Comparison of ENCODE assay signal across 27 cellular contexts in the genomic region with DNA sequence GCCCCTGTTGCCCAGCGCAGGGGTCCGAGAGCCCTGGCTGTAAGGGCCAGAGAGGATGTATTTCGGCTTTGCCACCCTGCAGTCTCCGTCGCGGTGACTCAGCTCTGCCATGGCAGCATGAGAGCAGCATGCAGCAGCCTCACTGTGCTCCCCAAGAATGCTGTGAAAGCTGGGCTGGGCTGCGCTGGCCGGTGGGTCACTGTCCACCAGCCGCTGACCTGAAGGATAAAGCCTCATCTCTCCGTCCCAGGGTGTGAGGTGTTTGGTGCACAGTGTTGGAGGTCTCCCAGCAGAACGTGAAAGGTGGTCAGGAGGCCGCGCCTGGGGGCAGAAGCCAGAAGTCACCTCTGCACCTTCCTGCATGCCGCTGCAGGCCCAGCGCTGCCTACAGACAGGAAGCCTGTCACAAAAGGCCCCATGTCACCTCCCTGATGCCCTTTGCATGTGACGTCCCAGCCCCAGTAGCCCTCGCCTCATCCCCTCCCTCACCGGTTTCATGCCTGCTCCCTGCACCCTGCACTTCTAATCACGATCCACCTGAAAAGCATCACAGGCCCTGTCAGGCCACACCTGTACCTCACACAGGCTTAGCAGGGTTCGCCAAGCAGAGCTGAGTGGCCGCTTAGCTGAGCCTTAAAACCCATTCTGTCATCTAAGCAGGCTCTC.
"Had no signal": no experiment of that assay in that cellular context is flagged by ENCODE, and none has a peak within 500 bp of the region (broad histone marks: within the 10 kb centered on the region; RNA-seq: fewer than 3 reads in every experiment).

No MANE protein-coding gene starts in this region.

- H3K4me3 ChIP-seq: left ventricle myocardium inferior, lung, mucosa of descending colon, stomach, thyroid gland, upper lobe of right lung had no signal

- DNase-seq: activated CD4-positive, alpha-beta memory T cell treated with anti-CD3 and anti-CD28 coated beads for 36 hours; activated CD4-positive, alpha-beta T cell treated with anti-CD3 and anti-CD28 coated beads for 48 hours; activated CD8-positive, alpha-beta memory T cell treated with anti-CD3 and anti-CD28 coated beads, Interleukin-2, amount 50 U/mL, for 4 hours; activated gamma-delta T cell; activated naive CD4-positive, alpha-beta T cell treated with anti-CD3 and anti-CD28 coated beads, Interleukin-2, amount 10 ng/mL, durations not matched to agents 7 days and 5 days; activated T-cell treated with anti-CD3 and anti-CD28 coated beads, Interleukin-2, amount 50 U/mL, for 1 hour; dermis blood vessel endothelial cell; effector CD4-positive, alpha-beta T cell; kidney glomerular epithelial cell; left ventricle myocardium inferior; mesendoderm; mucosa of descending colon; nucleus accumbens; right cardiac atrium; stimulated activated CD4-positive, alpha-beta T cell treated with anti-CD3 and anti-CD28 coated beads, Interleukin-2, amount 100 ng/mL, for 48 hours; stomach; SW 1271; T-helper 9 cell; thyroid gland; upper lobe of right lung had no signal

- H3K27ac ChIP-seq: epithelial cell of prostate, left ventricle myocardium inferior, parathyroid adenoma, stomach, thyroid gland, upper lobe of right lung, VCaP had no signal

- H3K27ac Mint-ChIP-seq: activated CD4-positive, alpha-beta memory T cell treated with anti-CD3 and anti-CD28 coated beads for 36 hours; activated naive CD4-positive, alpha-beta T cell treated with anti-CD3 and anti-CD28 coated beads, Interleukin-2, amount 10 ng/mL, durations not matched to agents 7 days and 5 days; nephron; T-helper 1 cell treated with Interleukin-12 subunit alpha and Interleukin-12 subunit beta and Interleukin-4 antibody, amounts not matched to agents 30 μg/mL and 1 μg/mL, for 36 hours had no signal

- H3K27me3 ChIP-seq: stomach, thyroid gland, upper lobe of right lung had no signal

- H3K4me1 Mint-ChIP-seq: activated naive CD4-positive, alpha-beta T cell treated with anti-CD3 and anti-CD28 coated beads, Interleukin-2, amount 10 ng/mL, durations not matched to agents 7 days and 5 days; central memory CD8-positive, alpha-beta T cell had no signal

- H3K4me1 ChIP-seq: left ventricle myocardium inferior, parathyroid adenoma, stomach, thyroid gland, upper lobe of right lung had no signal

- H3K36me3 Mint-ChIP-seq: activated CD4-positive, alpha-beta memory T cell treated with anti-CD3 and anti-CD28 coated beads for 36 hours; activated naive CD4-positive, alpha-beta T cell treated with anti-CD3 and anti-CD28 coated beads, Interleukin-2, amount 10 ng/mL, durations not matched to agents 7 days and 5 days had no signal

- H3K9me3 Mint-ChIP-seq: activated CD4-positive, alpha-beta memory T cell treated with anti-CD3 and anti-CD28 coated beads for 36 hours; activated naive CD4-positive, alpha-beta T cell treated with anti-CD3 and anti-CD28 coated beads, Interleukin-2, amount 10 ng/mL, durations not matched to agents 7 days and 5 days; central memory CD8-positive, alpha-beta T cell; nephron; T-helper 1 cell treated with Interleukin-12 subunit alpha and Interleukin-12 subunit beta and Interleukin-4 antibody, amounts not matched to agents 30 μg/mL and 1 μg/mL, for 36 hours had no signal

- H3K4me3 Mint-ChIP-seq: activated CD4-positive, alpha-beta memory T cell treated with anti-CD3 and anti-CD28 coated beads for 36 hours; activated naive CD4-positive, alpha-beta T cell treated with anti-CD3 and anti-CD28 coated beads, Interleukin-2, amount 10 ng/mL, durations not matched to agents 7 days and 5 days; central memory CD8-positive, alpha-beta T cell; nephron; T-helper 1 cell treated with Interleukin-12 subunit alpha and Interleukin-12 subunit beta and Interleukin-4 antibody, amounts not matched to agents 30 μg/mL and 1 μg/mL, for 36 hours had no signal

- H3K9me3 ChIP-seq: mucosa of descending colon, thyroid gland, upper lobe of right lung had no signal

- H3K36me3 ChIP-seq: left ventricle myocardium inferior, stomach, thyroid gland, upper lobe of right lung had no signal
